In the genomic region with DNA sequence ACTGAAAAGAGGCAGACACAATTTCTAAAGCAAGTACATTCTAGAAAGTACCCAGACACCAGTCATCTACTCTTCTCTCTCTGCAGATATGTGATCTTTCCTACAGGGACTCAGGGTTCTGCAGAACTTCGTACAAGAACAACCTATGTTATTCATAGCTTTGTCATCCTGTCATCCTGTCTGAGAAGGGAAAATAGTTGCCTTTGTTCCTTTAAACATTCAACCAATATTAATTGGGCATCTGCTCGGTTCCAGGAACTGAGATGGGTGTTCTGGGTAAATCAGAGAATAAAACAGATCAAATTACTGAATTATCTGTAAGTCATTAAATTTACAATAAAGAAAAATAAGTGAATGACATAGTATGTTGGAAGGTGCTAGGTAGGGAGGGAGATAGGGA, we compare ENCODE assay signal across 22 cellular contexts.
"Had no signal": no experiment of that assay in that cellular context is flagged by ENCODE, and none has a peak within 500 bp of the region (broad histone marks: within the 10 kb centered on the region; RNA-seq: fewer than 3 reads in every experiment).

No MANE protein-coding gene starts in this region.

- H3K36me3 ChIP-seq: esophagus squamous epithelium, gastrocnemius medialis, heart right ventricle, left lung, lower lobe of right lung had no signal

- H3K27ac ChIP-seq: coronary artery, dorsolateral prefrontal cortex, epithelial cell of prostate, esophagus squamous epithelium, gastrocnemius medialis, heart right ventricle, left lung, lower lobe of right lung had no signal

- H3K9me3 ChIP-seq: esophagus squamous epithelium, gastrocnemius medialis, heart right ventricle, left lung, lower lobe of right lung, mucosa of descending colon had no signal

- DNase-seq: dermis blood vessel endothelial cell; dorsolateral prefrontal cortex; effector CD4-positive, alpha-beta T cell; effector memory CD4-positive, alpha-beta T cell; erythroblast; esophagus squamous epithelium; foreskin fibroblast; foreskin melanocyte; gastrocnemius medialis; glutamatergic neuron; head of caudate nucleus; heart right ventricle; hippocampal formation; left cardiac atrium; left lung; left ventricle myocardium superior; lower lobe of right lung; mesenchymal stem cell; mucosa of descending colon; naive B cell had no signal

- H3K27me3 ChIP-seq: gastrocnemius medialis had no signal

- H3K4me3 ChIP-seq: coronary artery, dorsolateral prefrontal cortex, esophagus squamous epithelium, gastrocnemius medialis, heart right ventricle, left lung, lower lobe of right lung, mucosa of descending colon had no signal
